ENCODE assay signal across 24 cellular contexts in genomic region chr12:70648191-70648590, GRCh38. TPM values are rescaled to one million over a fixed set of nuclear protein-coding genes. Genes with fewer than 3 reads are reported as not detected.
A peak's percentile ranks its signal among the peaks of the same experiment; 100 is the strongest.
DNase-seq lines count a peak whose midpoint lies in the region; ATAC-seq and TF ChIP-seq lines count a peak whose summit lies in the region.
"Had no signal": no experiment of that assay in that cellular context is flagged by ENCODE, and none has a peak within 500 bp of the region (broad histone marks: within the 10 kb centered on the region; RNA-seq: fewer than 3 reads in every experiment).

No MANE protein-coding gene starts in this region.

- H3K4me3 ChIP-seq in right cardiac atrium (ENCODE audit: low read length) = no peak overlapping the region
- no peak overlapping the region for H3K4me3 ChIP-seq in SJSA1
- H3K4me3 ChIP-seq in fibroblast of the aortic adventitia (ENCODE audit: low read depth, low read length) = no peak overlapping the region
- H3K4me3 ChIP-seq: cardiac muscle cell, lung, ovary, PC-9 had no signal

- intact Hi-C loops in right cardiac atrium (cut with DNase I) = loop anchor here in 1 of 4 donors (5.0 to 10.0 kb wide), 2 partner anchors 36 to 53 kb away; no protein-coding TSS in a partner anchor
- intact Hi-C loops in left cardiac atrium (cut with DNase I) = no loop called here

- H3K4me1 ChIP-seq in right cardiac atrium (ENCODE audit: control insufficient read depth, insufficient read depth, low read length) (peaks cover 5% of the 10 kb centered on the region), SJSA1 (replicated peaks) (peaks cover 61% of the 10 kb centered on the region)

- no peak for TF ChIP-seq CTCF in fibroblast of the aortic adventitia (IDR thresholded peaks at IDR 0.05; ENCODE audit: insufficient read depth, low read length)

- ATAC-seq in right cardiac atrium (no peak), left cardiac atrium (no peak), HG03135 (IDR thresholded peaks at IDR 0.05; ENCODE audit: unreplicated experiment) (no peak), HG03460 (IDR thresholded peaks at IDR 0.05; ENCODE audit: unreplicated experiment) (no peak)
- ATAC-seq: activated CD4-positive, CD25-positive, alpha-beta regulatory T cell treated with anti-CD3 and anti-CD28 coated beads, Interleukin-2, amount 50 U/mL, for 24 hours; activated T-cell treated with anti-CD3 and anti-CD28 coated beads, Interleukin-2, amount 50 U/mL, for 72 hours had no signal

- H3K9me3 ChIP-seq in right cardiac atrium (ENCODE audit: control insufficient read depth, low read length) = no peaks in the 10 kb centered on the region
- H3K9me3 ChIP-seq in SJSA1 (replicated peaks) = no peaks in the 10 kb centered on the region
- H3K9me3 ChIP-seq: ovary had no signal

- H3K27me3 ChIP-seq in right cardiac atrium (ENCODE audit: control insufficient read depth, insufficient read depth) = no peaks in the 10 kb centered on the region
- H3K27me3 ChIP-seq in SJSA1 (replicated peaks) = no peaks in the 10 kb centered on the region
- H3K27me3 ChIP-seq: cardiac muscle cell, ovary had no signal

- no peaks in the 10 kb centered on the region for H3K36me3 ChIP-seq in SJSA1
- H3K36me3 ChIP-seq: cardiac muscle cell, ovary had no signal

- WGBS in right cardiac atrium = 82% methylated on average over 2 of the region's 2 CpGs

- H3K27ac ChIP-seq in right cardiac atrium (ENCODE audit: low read length) = peak overlapping the region; percentile 58
- H3K27ac ChIP-seq in SJSA1 = peak overlapping the region; percentile 92
- H3K27ac ChIP-seq: cardiac muscle cell, ovary, PC-9 had no signal

- DNase-seq in right cardiac atrium (no peak), left cardiac atrium (no peak), SJSA1 (ENCODE audit: low read depth in 1 of 2, low spot score in 2 of 2) (peak; percentile 71 to 91), fibroblast of the aortic adventitia (ENCODE audit: low read depth) (peak; percentile 79), NCI-H1092 treated with DMSO at 0.1 percent for 48 hours (lab: John Stamatoyannopoulos, UW) (no peak), MV-4-11 (lab: John Stamatoyannopoulos, UW) (no peak)
- DNase-seq: activated naive CD8-positive, alpha-beta T cell treated with anti-CD3 and anti-CD28 coated beads for 36 hours; activated T-cell treated with anti-CD3 and anti-CD28 coated beads, Interleukin-2, amount 50 U/mL, for 72 hours; DMS 273 treated with DMSO at 0.1 percent for 48 hours; GDM1; H9; NCI-H187; NCI-H82; ovary; PC-9; small intestine; stimulated activated CD4-positive, alpha-beta T cell treated with anti-CD3 and anti-CD28 coated beads, Interleukin-4, amount 100 ng/mL, for 4 hours; T1000 had no signal

RNA-seq across cellular contexts. Expression of gene PTPRB, which starts 11.0 kb away (rescaled TPM):
- total RNA-seq in right cardiac atrium (10 to 100 TPM; 26.6 to 51.8 (median 39.2) TPM), left cardiac atrium (10 to 100 TPM; 33.5 to 50.4 TPM), fibroblast of the aortic adventitia (ENCODE audit: low replicate concordance) (3.6 and 5.6 TPM in 2 replicates)
- 14.3 TPM for polyA plus RNA-seq in right cardiac atrium
- 3.0 and 4.5 TPM in 2 replicates for total RNA-seq in SJSA1 (2014; rRNA removed; shearing (Covaris generic))
- total RNA-seq: activated naive CD8-positive, alpha-beta T cell treated with anti-CD3 and anti-CD28 coated beads for 36 hours; activated T-cell treated with anti-CD3 and anti-CD28 coated beads, Interleukin-2, amount 50 U/mL, for 72 hours had no signal
- polyA plus RNA-seq: CD14-positive monocyte had no signal

Comparison
In these comparisons a context has a peak if more than half of its experiments do, and no peak if none do; other contexts are left out.
1. DNase-seq: peak in SJSA1 (2 of 2) and fibroblast of the aortic adventitia (single experiment); none in right cardiac atrium (0 of 3), left cardiac atrium (single experiment), NCI-H1092 treated with DMSO at 0.1 percent for 48 hours (single experiment) and MV-4-11 (single experiment).